Comparison of ENCODE assay signal across 14 cellular contexts in genomic region chr4:122896270-122896669, GRCh38. TPM values are rescaled to one million over a fixed set of nuclear protein-coding genes. Genes with fewer than 3 reads are reported as not detected.
A peak's percentile ranks its signal among the peaks of the same experiment; 100 is the strongest.
DNase-seq lines count a peak whose midpoint lies in the region; ATAC-seq and TF ChIP-seq lines count a peak whose summit lies in the region.
"Had no signal": no experiment of that assay in that cellular context is flagged by ENCODE, and none has a peak within 500 bp of the region (broad histone marks: within the 10 kb centered on the region; RNA-seq: fewer than 3 reads in every experiment).

No MANE protein-coding gene starts in this region.

- peak overlapping the region; percentile 79; the same call in 1 of the 2 replicates for H3K14ac ChIP-seq in IMR-90 (replicated peaks; ENCODE audit: low read depth, low read length)

- H3K27me3 Mint-ChIP-seq in chondrocyte (ENCODE audit: low read depth): no peaks in the 10 kb centered on the region
- H3K27me3 Mint-ChIP-seq: B cell; CD4-positive, alpha-beta memory T cell had no signal

- in situ Hi-C loops in IMR-90 (cut with MboI; ENCODE audit: low sequenced_read_pairs): no loop called here

- peak overlapping the region; percentile 60; the same call in 1 of the 2 replicates for H3K18ac ChIP-seq in IMR-90 (ENCODE audit: low read depth, low read length)

- H3K27me3 ChIP-seq in IMR-90 (ENCODE audit: control insufficient read depth, insufficient read depth, low read length) (no peaks in the 10 kb centered on the region), heart right ventricle (no peaks in the 10 kb centered on the region), ovary (no peaks in the 10 kb centered on the region)

- H2BK20ac ChIP-seq in IMR-90 (ENCODE audit: low read depth, low read length): peak overlapping the region; percentile 41; the same call in 1 of the 2 replicates

- peak overlapping the region; percentile 61; the same call in 1 of the 2 replicates for H3K23ac ChIP-seq in IMR-90 (ENCODE audit: low read depth, low read length)

- H4K8ac ChIP-seq in IMR-90 (ENCODE audit: low read depth in 2 of 2, low read length in 2 of 2): peak overlapping the region in 1 of 2 experiments; percentile 16; a peak in 1 of 4 replicates

- peak overlapping the region; percentile 72 for H4K91ac ChIP-seq in IMR-90 (ENCODE audit: insufficient read depth, low read depth, low read length)

- H3K9ac ChIP-seq in IMR-90 (ENCODE audit: low read depth, low read length): no peak overlapping the region

- H3K4me2 ChIP-seq in IMR-90 (ENCODE audit: low read depth, low read length): no peak overlapping the region

- peaks cover 23 to 40% of the 10 kb centered on the region in 2 experiments for H3K79me1 ChIP-seq in IMR-90 (ENCODE audit: low read depth in 1 of 2, low read length in 2 of 2)

- CTCF ChIA-PET in IMR-90 (lab: Yijun Ruan, JAX): interaction anchor here (1.0 to 1.2 kb wide), 2 partner anchors 20 to 138 kb away, joined by 3 to 4 read pairs; no protein-coding TSS in a partner anchor

- H2AK9ac ChIP-seq in IMR-90 (replicated peaks; ENCODE audit: low read depth, low read length, poor library complexity): no peak overlapping the region

- no CpG with 5 or more reads among the region's 1 CpG for WGBS in IMR-90 (ENCODE audit: extremely low coverage in 2 of 2, insufficient read length in 1 of 2), 2 experiments
- 76 to 79% methylated on average over 1 of the region's 1 CpG for WGBS in heart right ventricle, 2 donors
- 66 to 80% (median 68%) methylated on average over 1 of the region's 1 CpG for WGBS in ovary, 3 donors

- no peak overlapping the region for H2BK15ac ChIP-seq in IMR-90 (ENCODE audit: low read depth, low read length)

- H3K36me3 ChIP-seq in IMR-90 (ENCODE audit: control insufficient read depth, insufficient read depth, low read length) (peaks cover 11% of the 10 kb centered on the region), heart right ventricle (peaks cover 0 to 51% (median 7%) of the 10 kb centered on the region in 9 donors), ovary (no peaks in the 10 kb centered on the region)

- H2BK5ac ChIP-seq in IMR-90 (ENCODE audit: low read depth, low read length, poor library complexity, severe bottlenecking): no peak overlapping the region

- peak overlapping the region; percentile 39; the same call in 1 of the 2 replicates for H2BK120ac ChIP-seq in IMR-90 (ENCODE audit: low read depth, low read length)

- H3K9me3 Mint-ChIP-seq in chondrocyte (ENCODE audit: low read depth): no peaks in the 10 kb centered on the region
- H3K9me3 Mint-ChIP-seq: CD4-positive, alpha-beta memory T cell had no signal

- peak overlapping the region; percentile 61; the same call in 1 of the 2 replicates for H3K4ac ChIP-seq in IMR-90 (ENCODE audit: low read depth, low read length)

- dilution Hi-C loops in IMR-90 (cut with HindIII; ENCODE audit: low sequenced_read_pairs, unreplicated experiment): no loop called here

- ATAC-seq in IMR-90 (ENCODE audit: low read depth) (no peak), heart right ventricle (no peak)
- ATAC-seq: GM12878 had no signal

- no peak overlapping the region for H3K4me3 Mint-ChIP-seq in chondrocyte (ENCODE audit: unreplicated experiment)
- H3K4me3 Mint-ChIP-seq: B cell; CD4-positive, alpha-beta memory T cell had no signal

- no peak for DNase-seq in IMR-90
- no peak for DNase-seq in chondrocyte (ENCODE audit: low spot score)
- DNase-seq in pons (ENCODE audit: low spot score): peak; percentile 16
- no peak for DNase-seq in globus pallidus (ENCODE audit: low spot score)
- DNase-seq in heart right ventricle: no peak
- no peak for DNase-seq in ovary
- DNase-seq: CD4-positive, alpha-beta memory T cell; DMS79; NCI-H2227 treated with DMSO at 0.1 percent for 48 hours; NCI-H526; Right ventricle myocardium superior had no signal

- H3K9me1 ChIP-seq in IMR-90 (ENCODE audit: insufficient read depth, low read length): peaks cover 7% of the 10 kb centered on the region

- TF ChIP-seq CTCF in 22Rv1 (IDR thresholded peaks at IDR 0.05): no peak
- no peak for TF ChIP-seq CTCF in IMR-90 (conservative IDR thresholded peaks at IDR 0.05; ENCODE audit: low read depth, low read length)
- TF ChIP-seq CTCF in chondrocyte (IDR thresholded peaks at IDR 0.05): no peak
- TF ChIP-seq CTCF in heart right ventricle (IDR thresholded peaks at IDR 0.05): no peak
- no peak for TF ChIP-seq CTCF in ovary (IDR thresholded peaks at IDR 0.05)

- peak overlapping the region; percentile 55 for H3K27ac Mint-ChIP-seq in chondrocyte (ENCODE audit: unreplicated experiment)
- H3K27ac Mint-ChIP-seq: B cell; CD4-positive, alpha-beta memory T cell had no signal

- BruUV-seq in IMR-90 (replicated peaks; lab: Mats Ljungman, UMichigan): no TSS peak

- H2AK5ac ChIP-seq in IMR-90 (ENCODE audit: low read depth, low read length): peak overlapping the region; percentile 20; the same call in 1 of the 2 replicates

- TF ChIP-seq RAD21 in IMR-90 (IDR thresholded peaks at IDR 0.05; ENCODE audit: low read length): no peak

- TF ChIP-seq POLR2A in IMR-90 (IDR thresholded peaks at IDR 0.05; ENCODE audit: low read depth, low read length) (no peak), ovary (IDR thresholded peaks at IDR 0.05) (no peak)

- POLR2A ChIA-PET in IMR-90 (lab: Charles Lee; ENCODE audit: unreplicated experiment): no interaction called here

- H3K36me3 Mint-ChIP-seq in chondrocyte (ENCODE audit: low read depth): peaks cover 3% of the 10 kb centered on the region

- H2AFZ ChIP-seq in IMR-90 (replicated peaks; ENCODE audit: low read length, poor library complexity): no peak overlapping the region

- H3K4me1 Mint-ChIP-seq in chondrocyte (ENCODE audit: low read depth): peaks cover 60% of the 10 kb centered on the region
- H3K4me1 Mint-ChIP-seq: B cell; CD4-positive, alpha-beta memory T cell had no signal

- H3K9me3 ChIP-seq in IMR-90 (ENCODE audit: control insufficient read depth, insufficient read depth, low read length) (no peaks in the 10 kb centered on the region), heart right ventricle (no peaks in the 10 kb centered on the region), ovary (no peaks in the 10 kb centered on the region)

- H3K56ac ChIP-seq in IMR-90 (ENCODE audit: extremely low read depth, insufficient read depth, low read length): no peak overlapping the region; the same call in 1 of the 2 replicates

- H3K4me1 ChIP-seq in IMR-90 (ENCODE audit: control insufficient read depth, insufficient read depth, low read length) (peaks cover 16% of the 10 kb centered on the region), heart right ventricle (peaks cover 0 to 14% (median 3%) of the 10 kb centered on the region in 9 donors), ovary (ENCODE audit: insufficient read depth) (no peaks in the 10 kb centered on the region)

- no peaks in the 10 kb centered on the region for H4K20me1 ChIP-seq in IMR-90 (ENCODE audit: insufficient read depth, low read length)

- no peak for TF ChIP-seq EP300 in ovary (IDR thresholded peaks at IDR 0.05)

- H3K27ac ChIP-seq in 22Rv1 (peak overlapping the region; percentile 38), IMR-90 (ENCODE audit: insufficient read depth, low read length) (0 out of 2 replicates have a peak overlapping the region, but pooled peaks have one; percentile 7), heart right ventricle (peak overlapping the region in 1 of 10 donors; percentile 9), ovary (no peak overlapping the region)

- H3K4me3 ChIP-seq in IMR-90 (ENCODE audit: insufficient read depth, low read depth, low read length) (no peak overlapping the region), heart right ventricle (no peak overlapping the region), ovary (no peak overlapping the region)
- H3K4me3 ChIP-seq: GM12878 had no signal

- intact Hi-C loops in IMR-90 (cut with micrococcal nuclease): no loop called here
- intact Hi-C loops in heart right ventricle (cut with DNase I): no loop called here
- intact Hi-C loops in ovary (cut with DNase I): no loop called here

- H4K5ac ChIP-seq in IMR-90 (ENCODE audit: low read depth, low read length): no peak overlapping the region

TF ChIP-seq in IMR-90, 13 proteins besides CTCF, POLR2A, EP300 and RAD21 (continues in another document):
- TF ChIP-seq BHLHE40 (IDR thresholded peaks at IDR 0.05; ENCODE audit: low read depth, low read length): no peak
- TF ChIP-seq CEBPB (IDR thresholded peaks at IDR 0.05; ENCODE audit: low read depth, low read length): no peak
- TF ChIP-seq SMC3 (IDR thresholded peaks at IDR 0.05; ENCODE audit: low read depth, low read length): no peak
- no peak for TF ChIP-seq ELK1 (IDR thresholded peaks at IDR 0.05; ENCODE audit: borderline replicate concordance, low read depth, low read length)
- no peak for TF ChIP-seq MAFK (IDR thresholded peaks at IDR 0.05; ENCODE audit: low read depth, low read length)
- no peak for TF ChIP-seq MXI1 (IDR thresholded peaks at IDR 0.05; ENCODE audit: borderline replicate concordance, low read depth, low read length)
- TF ChIP-seq RFX5 (IDR thresholded peaks at IDR 0.05; ENCODE audit: low read depth, low read length): no peak
- TF ChIP-seq MAZ (IDR thresholded peaks at IDR 0.05; ENCODE audit: borderline replicate concordance, low read depth, low read length): no peak
- no peak for TF ChIP-seq NFE2L2 (IDR thresholded peaks at IDR 0.05; ENCODE audit: low read depth, low read length)
- no peak for TF ChIP-seq CHD1 (IDR thresholded peaks at IDR 0.05; ENCODE audit: low read depth, low read length)

RNA-seq across cellular contexts. Expression of gene NUDT6, which starts 26.1 kb away (rescaled TPM):
- 2.7 and 4.2 TPM in 2 replicates for total RNA-seq in IMR-90 (2012; rRNA removed)
- polyA plus RNA-seq in IMR-90 (2012; rRNA removed): 4.8 and 5.1 TPM in 2 replicates
- polyA plus RNA-seq in IMR-90 (2012; cell fraction: cytosol; rRNA removed): 2.5 and 3.1 TPM in 2 replicates
- 2.1 and 4.5 TPM in 2 replicates for polyA plus RNA-seq in IMR-90 (2012; cell fraction: nucleus; rRNA removed; ENCODE audit: low replicate concordance)
- 4.2 to 5.7 TPM (median 4.6 TPM) in 3 replicates for total RNA-seq in chondrocyte
- total RNA-seq in heart right ventricle: 10 to 100 TPM; 10.9 to 18.3 (median 14.9) TPM
- polyA plus RNA-seq in heart right ventricle: 10 to 100 TPM in 1 of 2 donors, 1 to 10 TPM in 1; 7.7 to 25.1 TPM
- 1 to 10 TPM; 4.7 to 7.5 (median 5.7) TPM for total RNA-seq in ovary
- 1 to 10 TPM; 4.6 to 8.1 TPM for polyA plus RNA-seq in ovary

Comparison
In these comparisons a context has a peak if more than half of its experiments do, and no peak if none do; other contexts are left out.
1. H3K27ac ChIP-seq: peak in 22Rv1 (single experiment) and IMR-90 (single experiment); none in ovary (0 of 2).